1 cellular context compared by ENCODE assay signal in genomic region chr3:80384811-80385210, GRCh38.
TF ChIP-seq lines count a peak whose summit lies in the region.

No MANE protein-coding gene starts in this region.

TF ChIP-seq in WTC11, 78 proteins besides CTCF, POLR2A, EP300 and RAD21 (continued from another document):
- no peak for TF ChIP-seq ETV6 (CRISPR knock-in tag; IDR thresholded peaks at IDR 0.05)
- no peak for TF ChIP-seq ZNF416 (CRISPR knock-in tag; IDR thresholded peaks at IDR 0.05)
- no peak for TF ChIP-seq NFYB (CRISPR knock-in tag; conservative IDR thresholded peaks at IDR 0.05; ENCODE audit: low read depth)
- TF ChIP-seq ZBTB43 (CRISPR knock-in tag; IDR thresholded peaks at IDR 0.05): no peak
- no peak for TF ChIP-seq GRHL2 (CRISPR knock-in tag; IDR thresholded peaks at IDR 0.05; ENCODE audit: insufficient replicate concordance, severe bottlenecking)
- no peak for TF ChIP-seq MYBL2 (CRISPR knock-in tag; IDR thresholded peaks at IDR 0.05)
- no peak for TF ChIP-seq TEAD1 (CRISPR knock-in tag; IDR thresholded peaks at IDR 0.05)
- TF ChIP-seq ARID4B (CRISPR knock-in tag; IDR thresholded peaks at IDR 0.05; ENCODE audit: borderline replicate concordance): no peak
- no peak for TF ChIP-seq ZSCAN18 (CRISPR knock-in tag; IDR thresholded peaks at IDR 0.05)
- TF ChIP-seq, protein P1, sequence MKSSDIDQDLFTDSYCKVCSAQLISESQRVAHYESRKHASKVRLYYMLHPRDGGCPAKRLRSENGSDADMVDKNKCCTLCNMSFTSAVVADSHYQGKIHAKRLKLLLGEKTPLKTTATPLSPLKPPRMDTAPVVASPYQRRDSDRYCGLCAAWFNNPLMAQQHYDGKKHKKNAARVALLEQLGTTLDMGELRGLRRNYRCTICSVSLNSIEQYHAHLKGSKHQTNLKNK (CRISPR knock-in tag; IDR thresholded peaks at IDR 0.05): no peak
- TF ChIP-seq, protein P2, sequence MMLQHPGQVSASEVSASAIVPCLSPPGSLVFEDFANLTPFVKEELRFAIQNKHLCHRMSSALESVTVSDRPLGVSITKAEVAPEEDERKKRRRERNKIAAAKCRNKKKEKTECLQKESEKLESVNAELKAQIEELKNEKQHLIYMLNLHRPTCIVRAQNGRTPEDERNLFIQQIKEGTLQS (CRISPR knock-in tag; conservative IDR thresholded peaks at IDR 0.05): no peak
